17 cellular contexts compared by ENCODE assay signal in the genomic region with DNA sequence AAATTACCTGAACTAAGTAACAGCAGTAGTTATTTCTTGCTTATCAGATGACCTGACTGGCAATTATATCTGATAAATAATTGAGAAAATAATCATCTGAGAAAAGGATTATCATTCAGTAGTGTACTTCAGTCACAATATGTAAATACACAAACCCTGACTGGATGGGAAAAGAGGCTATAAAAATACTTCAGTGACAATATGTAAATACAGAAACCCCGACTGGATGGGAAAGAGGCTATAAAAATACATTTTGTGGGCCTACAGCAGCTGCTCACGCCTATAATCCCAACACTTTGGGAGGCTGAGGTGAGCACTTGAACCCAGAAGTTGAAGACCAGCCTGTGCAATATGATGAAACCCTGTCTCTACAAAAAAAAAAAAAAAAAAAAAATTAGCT. TPM values are rescaled to one million over a fixed set of nuclear protein-coding genes. Genes with fewer than 3 reads are reported as not detected.
DNase-seq lines count a peak whose midpoint lies in the region; ATAC-seq and TF ChIP-seq lines count a peak whose summit lies in the region.
"Had no signal": no experiment of that assay in that cellular context is flagged by ENCODE, and none has a peak within 500 bp of the region (broad histone marks: within the 10 kb centered on the region; RNA-seq: fewer than 3 reads in every experiment).

No MANE protein-coding gene starts in this region.

- H3K4me3 ChIP-seq in LNCaP clone FGC (ENCODE audit: low read depth, low read length) (no peak overlapping the region), fibroblast of villous mesenchyme (ENCODE audit: low read depth, low read length) (no peak overlapping the region)

- peak; percentile 56 for DNase-seq in DMS153 (lab: John Stamatoyannopoulos, UW)
- DNase-seq in LNCaP clone FGC (ENCODE audit: low read depth) = peak; percentile 58
- DNase-seq in NCI-H774 (lab: John Stamatoyannopoulos, UW) = peak; percentile 20
- DNase-seq in fibroblast of villous mesenchyme (ENCODE audit: low read depth) = peak; percentile 74
- no peak for DNase-seq in kidney tubule cell (ENCODE audit: low spot score)
- DNase-seq in SKM-1 treated with dmso at 0.1 percent for 144 hours (lab: John Stamatoyannopoulos, UW; ENCODE audit: unreplicated experiment) = no peak
- DNase-seq: BE2C; CD4-positive, alpha-beta T cell; GF-D8; NCI-H1105 treated with DMSO at 0.1 percent for 48 hours; NCI-H187 treated with DMSO at 0.1 percent for 48 hours; NCI-H2171 treated with DMSO at 0.1 percent for 48 hours; NCI-H69; RPMI8226; SW 1271 had no signal

- TF ChIP-seq CTCF in LNCaP clone FGC (IDR thresholded peaks at IDR 0.05; ENCODE audit: control insufficient read depth, extremely low read depth, insufficient read depth) (no peak), fibroblast of villous mesenchyme (IDR thresholded peaks at IDR 0.05; ENCODE audit: insufficient read depth, low read depth, low read length) (no peak)

- no peak for ATAC-seq in GM21390 (IDR thresholded peaks at IDR 0.05; ENCODE audit: unreplicated experiment)
- ATAC-seq in HG03025 (IDR thresholded peaks at IDR 0.05; ENCODE audit: low FRiP score, unreplicated experiment) = no peak

RNA-seq across cellular contexts. Expression of gene UBAP2, which starts 11.1 kb away (rescaled TPM):
- 18.0 and 26.8 TPM in 2 replicates for total RNA-seq in fibroblast of villous mesenchyme

Comparison
In these comparisons a context has a peak if more than half of its experiments do, and no peak if none do; other contexts are left out.
1. DNase-seq: peak in DMS153 (single experiment), LNCaP clone FGC (single experiment), NCI-H774 (single experiment) and fibroblast of villous mesenchyme (single experiment); none in kidney tubule cell (single experiment) and SKM-1 treated with dmso at 0.1 percent for 144 hours (single experiment).